ENCODE assay signal across 20 cellular contexts in genomic region chr11:110425751-110426545, GRCh38. TPM values are rescaled to one million over a fixed set of nuclear protein-coding genes. Genes with fewer than 3 reads are reported as not detected.
DNase-seq lines count a peak whose midpoint lies in the region; ATAC-seq and TF ChIP-seq lines count a peak whose summit lies in the region.
"Had no signal": no experiment of that assay in that cellular context is flagged by ENCODE, and none has a peak within 500 bp of the region (broad histone marks: within the 10 kb centered on the region; RNA-seq: fewer than 3 reads in every experiment).

No MANE protein-coding gene starts in this region.

- no peaks in the 10 kb centered on the region for H3K9me3 ChIP-seq in GM23248 (ENCODE audit: low read depth)
- H3K9me3 ChIP-seq in esophagus muscularis mucosa, result peaks cover 0 to 8% (median 0%) of the 10 kb centered on the region in 4 donors
- H3K9me3 ChIP-seq in WERI-Rb-1 (ENCODE audit: severe bottlenecking), result peaks cover 7% of the 10 kb centered on the region
- H3K9me3 ChIP-seq: prostate gland, upper lobe of right lung had no signal

- no peaks in the 10 kb centered on the region for H3K36me3 ChIP-seq in GM23248 (ENCODE audit: low read depth)
- no peaks in the 10 kb centered on the region for H3K36me3 ChIP-seq in esophagus muscularis mucosa
- no peaks in the 10 kb centered on the region for H3K36me3 ChIP-seq in WERI-Rb-1
- H3K36me3 ChIP-seq: cardiac muscle cell, prostate gland, upper lobe of right lung had no signal

- peaks cover 7% of the 10 kb centered on the region for H3K9me3 Mint-ChIP-seq in activated T-cell treated with anti-CD3 and anti-CD28 coated beads, Interleukin-2, amount 50 U/mL, for 4 hours

- no peak for TF ChIP-seq POLR2A in esophagus muscularis mucosa (IDR thresholded peaks at IDR 0.05; ENCODE audit: low read depth)

- H3K4me2 ChIP-seq in GM23248 (ENCODE audit: unreplicated experiment), result peak overlapping the region; percentile 70

- H3K4me3 ChIP-seq in GM23248, result no peak overlapping the region
- no peak overlapping the region for H3K4me3 ChIP-seq in epithelial cell of esophagus (ENCODE audit: low read length)
- H3K4me3 ChIP-seq in esophagus muscularis mucosa, result no peak overlapping the region
- H3K4me3 ChIP-seq in WERI-Rb-1 (ENCODE audit: low read depth, low read length), result no peak overlapping the region
- H3K4me3 ChIP-seq: cardiac muscle cell, prostate gland, upper lobe of right lung had no signal

- no peak for ATAC-seq in activated T-cell treated with anti-CD3 and anti-CD28 coated beads, Interleukin-2, amount 50 U/mL, for 4 hours
- ATAC-seq: HCT116, upper lobe of right lung had no signal

- H3K9ac ChIP-seq in GM23248, result peak overlapping the region; percentile 50

- H4K20me1 ChIP-seq in GM23248 (ENCODE audit: insufficient read depth), result no peaks in the 10 kb centered on the region

- no peak for TF ChIP-seq EP300 in esophagus muscularis mucosa (IDR thresholded peaks at IDR 0.05)

- H3K4me1 Mint-ChIP-seq in activated T-cell treated with anti-CD3 and anti-CD28 coated beads, Interleukin-2, amount 50 U/mL, for 4 hours (ENCODE audit: low read depth), result peaks cover 13% of the 10 kb centered on the region

- H3K27me3 ChIP-seq in GM23248 (replicated peaks; ENCODE audit: insufficient read depth), result no peaks in the 10 kb centered on the region
- no peaks in the 10 kb centered on the region for H3K27me3 ChIP-seq in esophagus muscularis mucosa
- no peaks in the 10 kb centered on the region for H3K27me3 ChIP-seq in WERI-Rb-1 (ENCODE audit: insufficient read depth, low read depth, severe bottlenecking)
- H3K27me3 ChIP-seq: cardiac muscle cell, upper lobe of right lung had no signal

- peak overlapping the region; percentile 80 for H3K27ac ChIP-seq in GM23248
- no peak overlapping the region for H3K27ac ChIP-seq in esophagus muscularis mucosa (replicated peaks in 1 of 4)
- H3K27ac ChIP-seq in WERI-Rb-1, result no peak overlapping the region
- H3K27ac ChIP-seq: cardiac muscle cell, prostate gland, upper lobe of right lung had no signal

- H3K9me2 ChIP-seq in GM23248 (ENCODE audit: insufficient read depth), result no peaks in the 10 kb centered on the region

- intact Hi-C loops in esophagus muscularis mucosa (cut with DNase I), result no loop called here

- H3K36me3 Mint-ChIP-seq in activated T-cell treated with anti-CD3 and anti-CD28 coated beads, Interleukin-2, amount 50 U/mL, for 4 hours (ENCODE audit: insufficient read depth), result no peaks in the 10 kb centered on the region

- DNase-seq in A172 (ENCODE audit: low spot score) (peak; percentile 46), GM23248 (peak; percentile 98), NCI-H524 (lab: John Stamatoyannopoulos, UW) (peak; percentile 48 to 81), epithelial cell of esophagus (ENCODE audit: low read depth) (peak; percentile 12), esophagus muscularis mucosa (ENCODE audit: extremely low spot score) (no peak), WERI-Rb-1 (no peak), NOMO-1 treated with dmso at 0.1 percent for 144 hours (lab: John Stamatoyannopoulos, UW; ENCODE audit: unreplicated experiment) (no peak)
- DNase-seq in activated T-cell treated with anti-CD3 and anti-CD28 coated beads, Interleukin-2, amount 50 U/mL, for 4 hours, result no peak
- DNase-seq: ACHN; activated CD4-positive, alpha-beta memory T cell treated with anti-CD3 and anti-CD28 coated beads, Interleukin-2, amount 10 ng/mL, durations not matched to agents 7 days and 5 days; activated effector memory CD4-positive, alpha-beta T cell treated with Interleukin-2 at 50 U/mL for 16 hours; DND-41; erythroblast; KG1; stimulated activated CD4-positive, alpha-beta T cell treated with anti-CD3 and anti-CD28 coated beads, Interleukin-2, amount 100 ng/mL, for 24 hours; T-helper 2 cell; upper lobe of right lung had no signal

- peaks cover 6% of the 10 kb centered on the region for H3K79me2 ChIP-seq in GM23248 (ENCODE audit: insufficient read depth)

- no peak for TF ChIP-seq CTCF in epithelial cell of esophagus (IDR thresholded peaks at IDR 0.05; ENCODE audit: insufficient read depth, low read depth, low read length, missing control alignments)
- no peak for TF ChIP-seq CTCF in esophagus muscularis mucosa (IDR thresholded peaks at IDR 0.05)
- TF ChIP-seq CTCF in WERI-Rb-1 (IDR thresholded peaks at IDR 0.05; ENCODE audit: low read depth, low read length), result no peak

- WGBS in GM23248 (ENCODE audit: low coverage in 1 of 2, low lambda C conversion rate in 2 of 2, missing lambda C conversion rate in 2 of 2), 2 experiments, result 46 to 48% methylated on average over 9 of the region's 9 CpGs
- 88% methylated on average over 9 of the region's 9 CpGs for WGBS in esophagus muscularis mucosa

- H3K4me3 Mint-ChIP-seq in activated T-cell treated with anti-CD3 and anti-CD28 coated beads, Interleukin-2, amount 50 U/mL, for 4 hours, result no peak overlapping the region
- H3K4me3 Mint-ChIP-seq: activated CD4-positive, alpha-beta memory T cell treated with anti-CD3 and anti-CD28 coated beads, Interleukin-2, amount 10 ng/mL, durations not matched to agents 7 days and 5 days had no signal

- no peak overlapping the region for H2AFZ ChIP-seq in GM23248

- in situ Hi-C loops in GM23248 (cut with MboI), result no loop called here

- H3K27me3 Mint-ChIP-seq in activated T-cell treated with anti-CD3 and anti-CD28 coated beads, Interleukin-2, amount 50 U/mL, for 4 hours (ENCODE audit: low read depth), result peaks cover 5% of the 10 kb centered on the region
- H3K27me3 Mint-ChIP-seq: activated CD4-positive, alpha-beta memory T cell treated with anti-CD3 and anti-CD28 coated beads, Interleukin-2, amount 10 ng/mL, durations not matched to agents 7 days and 5 days had no signal

- H3F3A ChIP-seq in GM23248 (ENCODE audit: insufficient read depth), result peaks cover 22% of the 10 kb centered on the region

- H3K4me1 ChIP-seq in GM23248 (ENCODE audit: insufficient read depth), result peaks cover 23% of the 10 kb centered on the region
- peaks cover 2 to 10% (median 7%) of the 10 kb centered on the region in 4 donors for H3K4me1 ChIP-seq in esophagus muscularis mucosa
- H3K4me1 ChIP-seq: prostate gland had no signal

RNA-seq across cellular contexts. Expression of gene FDX1, which starts 3.8 kb away (rescaled TPM):
- 10.9 and 12.3 TPM in 2 replicates for total RNA-seq in A172 (2014; rRNA removed; shearing (Covaris generic))
- total RNA-seq in GM23248 (2014; rRNA removed; shearing (Covaris generic)), result 8.5 and 12.2 TPM in 2 replicates
- 16.5 and 16.6 TPM in 2 replicates for polyA plus RNA-seq in GM23248 (2016; fragmentation: Nextera tagmentation; extraction: Ambion mirVana)
- total RNA-seq in esophagus muscularis mucosa, result 10 to 100 TPM; 12.0 to 15.7 (median 13.6) TPM
- 10 to 100 TPM; 16.0 to 17.1 (median 16.0) TPM for total RNA-seq in activated T-cell treated with anti-CD3 and anti-CD28 coated beads, Interleukin-2, amount 50 U/mL, for 4 hours

Comparison
In these comparisons a context has a peak if more than half of its experiments do, and no peak if none do; other contexts are left out.
1. DNase-seq: peak in A172 (single experiment), GM23248 (single experiment), NCI-H524 (2 of 2) and epithelial cell of esophagus (single experiment); none in esophagus muscularis mucosa (single experiment), WERI-Rb-1 (single experiment), activated T-cell treated with anti-CD3 and anti-CD28 coated beads, Interleukin-2, amount 50 U/mL, for 4 hours (single experiment) and NOMO-1 treated with dmso at 0.1 percent for 144 hours (single experiment).